Comparison of ENCODE assay signal across 9 cellular contexts in the genomic region with DNA sequence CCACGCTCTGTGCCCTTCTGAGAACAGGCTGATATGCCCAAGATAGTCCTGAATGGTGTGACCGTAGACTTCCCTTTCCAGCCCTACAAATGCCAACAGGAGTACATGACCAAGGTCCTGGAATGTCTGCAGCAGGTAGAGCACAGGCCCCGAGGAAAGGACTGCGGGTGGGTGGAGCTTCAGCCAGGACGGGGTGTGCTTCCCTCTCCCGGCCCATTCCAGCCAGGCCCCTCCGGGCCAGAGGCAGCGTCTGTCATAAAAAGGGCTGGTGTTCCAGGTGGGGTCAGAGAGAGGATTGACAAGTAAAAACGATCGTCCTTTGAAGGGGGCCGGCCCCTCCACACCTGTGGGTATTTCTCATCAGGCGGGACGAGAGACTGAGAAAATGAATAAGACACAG. TPM values are rescaled to one million over a fixed set of nuclear protein-coding genes. Genes with fewer than 3 reads are reported as not detected.
DNase-seq lines count a peak whose midpoint lies in the region; ATAC-seq, FAIRE-seq and TF ChIP-seq lines count a peak whose summit lies in the region.
"Had no signal": no experiment of that assay in that cellular context is flagged by ENCODE, and none has a peak within 500 bp of the region (broad histone marks: within the 10 kb centered on the region; RNA-seq: fewer than 3 reads in every experiment).

No MANE protein-coding gene starts in this region.

- H3K27ac ChIP-seq in GM12878 (ENCODE audit: control insufficient read depth, insufficient read depth) (no peak overlapping the region), lung (ENCODE audit: low read depth in 1 of 2, low read length in 1 of 2) (peak overlapping the region in 1 of 2 donors; percentile 86), upper lobe of right lung (peak overlapping the region; percentile 89)

- in situ Hi-C loops in GM12878 (cut with MboI): no loop called here

- H3K9me3 ChIP-seq in GM12878 (replicated peaks; ENCODE audit: control insufficient read depth, insufficient read depth, low read length) (no peaks in the 10 kb centered on the region), lung (ENCODE audit: control insufficient read depth in 2 of 2, insufficient read depth in 1 of 2, low read length in 1 of 2) (no peaks in the 10 kb centered on the region), upper lobe of right lung (no peaks in the 10 kb centered on the region)

- no peak for TF ChIP-seq CTCF in GM12878 (IDR thresholded peaks at IDR 0.05 in 2 of 3, conservative IDR thresholded peaks at IDR 0.05 in 1 of 3; ENCODE audit: control insufficient read depth in 2 of 3, extremely low read depth in 1 of 3, insufficient read depth in 1 of 3, low read depth in 3 of 3, low read length in 3 of 3)
- no peak for TF ChIP-seq CTCF in lung (IDR thresholded peaks at IDR 0.05; ENCODE audit: control extremely low read depth, extremely low read depth)
- TF ChIP-seq CTCF in upper lobe of right lung (IDR thresholded peaks at IDR 0.05): no peak

- POLR2A ChIA-PET in GM12878 (lab: Charles Lee): no interaction called here

- H3K36me3 ChIP-seq in GM12878 (ENCODE audit: control insufficient read depth in 2 of 2, insufficient read depth in 2 of 2, low read length in 1 of 2) (peaks cover 0 to 8% of the 10 kb centered on the region in 2 experiments; a peak in 2 of 4 replicates), lung (ENCODE audit: control insufficient read depth in 2 of 2, insufficient read depth in 2 of 2, low read length in 2 of 2) (peaks cover 0 to 36% of the 10 kb centered on the region in 2 donors), upper lobe of right lung (peaks cover 25% of the 10 kb centered on the region)

- H3K4me1 ChIP-seq in GM12878 (ENCODE audit: control insufficient read depth, insufficient read depth, low read length): peaks cover 8% of the 10 kb centered on the region
- peaks cover 5 to 10% of the 10 kb centered on the region in 2 donors for H3K4me1 ChIP-seq in lung (ENCODE audit: control insufficient read depth in 2 of 2, insufficient read depth in 2 of 2, low read length in 2 of 2)
- peaks cover 16% of the 10 kb centered on the region for H3K4me1 ChIP-seq in upper lobe of right lung

- no peak for ATAC-seq in GM12878
- no peak for ATAC-seq in lung (ENCODE audit: insufficient read depth, low FRiP score)
- ATAC-seq in upper lobe of right lung: no peak
- no peak for ATAC-seq in left lobe of liver
- ATAC-seq in HG02588 (IDR thresholded peaks at IDR 0.05; ENCODE audit: unreplicated experiment): no peak

- no peak for TF ChIP-seq RAD21 in GM12878 (IDR thresholded peaks at IDR 0.05; ENCODE audit: insufficient read depth, low read depth, low read length)

- WGBS in GM12878 (ENCODE audit: insufficient coverage, insufficient replicate concordance, low lambda C conversion rate, missing lambda C conversion rate): 85% methylated on average over 13 of the region's 13 CpGs
- 70 to 85% methylated on average over 13 of the region's 13 CpGs for WGBS in lung, 2 donors

- peaks cover 4% of the 10 kb centered on the region for H3K36me3 Mint-ChIP-seq in activated naive CD4-positive, alpha-beta T cell treated with anti-CD3 and anti-CD28 coated beads, Interleukin-2, amount 50 U/mL, for 24 hours

- no peak for TF ChIP-seq POLR2A in GM12878 (IDR thresholded peaks at IDR 0.05; ENCODE audit: low read depth, low read length)

- BruUV-seq in GM12878 (replicated peaks; lab: Mats Ljungman, UMichigan): no TSS peak

- RAD21 ChIA-PET in GM12878 (lab: Charles Lee; ENCODE audit: unreplicated experiment): no interaction called here

- H3K27me3 Mint-ChIP-seq in activated naive CD4-positive, alpha-beta T cell treated with anti-CD3 and anti-CD28 coated beads, Interleukin-2, amount 50 U/mL, for 24 hours: no peaks in the 10 kb centered on the region

- H4K20me1 ChIP-seq in GM12878 (ENCODE audit: control insufficient read depth, insufficient read depth): no peaks in the 10 kb centered on the region

- FAIRE-seq in GM12878 (lab: Jason Lieb, UNC): no peak
- FAIRE-seq: G401.6 had no signal

- peaks cover 26% of the 10 kb centered on the region for H3K4me1 Mint-ChIP-seq in activated naive CD4-positive, alpha-beta T cell treated with anti-CD3 and anti-CD28 coated beads, Interleukin-2, amount 50 U/mL, for 24 hours

- peak overlapping the region; percentile 78 for H3K9ac ChIP-seq in GM12878 (ENCODE audit: control insufficient read depth, insufficient read depth, low read length)

- intact Hi-C loops in GM12878 (cut with micrococcal nuclease; ENCODE audit: unreplicated experiment): no loop called here
- intact Hi-C loops in upper lobe of right lung (cut with DNase I): no loop called here

- H3K4me3 Mint-ChIP-seq in activated naive CD4-positive, alpha-beta T cell treated with anti-CD3 and anti-CD28 coated beads, Interleukin-2, amount 50 U/mL, for 24 hours: peak overlapping the region; percentile 98

- peaks cover 10% of the 10 kb centered on the region for H3K79me2 ChIP-seq in GM12878 (ENCODE audit: control insufficient read depth, insufficient read depth, low read length)

- DNase-seq in activated naive CD4-positive, alpha-beta T cell treated with Interleukin-2 at 50 U/mL for 16 hours: no peak
- no peak for DNase-seq in GM12878 (ENCODE audit: low read depth, low spot score)
- DNase-seq in lung (ENCODE audit: low spot score): no peak
- DNase-seq in upper lobe of right lung: no peak
- no peak for DNase-seq in left lobe of liver (ENCODE audit: low spot score)
- DNase-seq in SHP77 (lab: John Stamatoyannopoulos, UW): no peak

- H3K9me3 Mint-ChIP-seq in activated naive CD4-positive, alpha-beta T cell treated with anti-CD3 and anti-CD28 coated beads, Interleukin-2, amount 50 U/mL, for 24 hours: no peaks in the 10 kb centered on the region

- TF ChIP-seq EP300 in GM12878 (IDR thresholded peaks at IDR 0.05; ENCODE audit: borderline replicate concordance in 1 of 2, control insufficient read depth in 1 of 2, low read depth in 2 of 2, low read length in 2 of 2): no peak

- peak overlapping the region; percentile 46 for H3K4me2 ChIP-seq in GM12878 (ENCODE audit: control insufficient read depth, insufficient read depth)

- peak overlapping the region; percentile 93 for H3K4me3 ChIP-seq in GM12878
- H3K4me3 ChIP-seq in lung: peak overlapping the region; percentile 73
- peak overlapping the region; percentile 92 for H3K4me3 ChIP-seq in upper lobe of right lung

- SMC1A ChIA-PET in GM12878 (lab: Charles Lee; ENCODE audit: uncharacterized antibody, unreplicated experiment): no interaction called here

- H2AFZ ChIP-seq in GM12878 (ENCODE audit: control insufficient read depth, low read depth, low read length): no peak overlapping the region

- H3K27me3 ChIP-seq in GM12878 (replicated peaks in 1 of 2; ENCODE audit: control insufficient read depth in 2 of 2, insufficient read depth in 2 of 2, low read length in 1 of 2) (0 out of 4 replicates have a peak, but pooled peaks cover 0 to 4% of the 10 kb centered on the region in 2 experiments), lung (ENCODE audit: control insufficient read depth, insufficient read depth) (no peaks in the 10 kb centered on the region), upper lobe of right lung (no peaks in the 10 kb centered on the region)

- H3K27ac Mint-ChIP-seq in activated naive CD4-positive, alpha-beta T cell treated with anti-CD3 and anti-CD28 coated beads, Interleukin-2, amount 50 U/mL, for 24 hours: no peak overlapping the region

- CTCF ChIA-PET in GM12878 (lab: Yijun Ruan, JAX): interaction anchor here (2.2 kb wide), 1 partner anchor 18 kb away, joined by 10 read pairs; no protein-coding TSS in a partner anchor

RNA-seq across cellular contexts. Expression of gene RTEL1, which starts 1.3 kb away (rescaled TPM):
- total RNA-seq in GM12878 (2013; cell fraction: nucleolus; rRNA removed): 62.9 and 77.1 TPM in 2 replicates
- 14.5 and 18.0 TPM in 2 replicates for total RNA-seq in GM12878 (2014; rRNA removed)
- total RNA-seq in GM12878 (2014; rRNA removed; fragmentation: Illumina TruSeq; extraction: Trizol): 5.0 and 5.9 TPM in 2 replicates
- 29.5 and 37.2 TPM in 2 replicates for total RNA-seq in GM12878 (2021)
- polyA plus RNA-seq in GM12878 (2011; ENCODE audit: low read depth): 2.8 TPM
- polyA plus RNA-seq in GM12878 (2011; rRNA removed): 7.5 and 14.9 TPM in 2 replicates
- polyA plus RNA-seq in GM12878 (2011; cell fraction: cytosol; rRNA removed): 8.0 and 11.8 TPM in 2 replicates
- 126 and 149 TPM in 2 replicates for polyA plus RNA-seq in GM12878 (2011; cell fraction: nucleus; rRNA removed)
- polyA plus RNA-seq in GM12878 (2012): 7.2 and 10.1 TPM in 2 replicates
- polyA plus RNA-seq in GM12878 (2014; fragmentation: Illumina TruSeq; extraction: Trizol): 3.9 and 7.7 TPM in 2 replicates
- polyA plus RNA-seq in GM12878 (2014; fragmentation: Nextera tagmentation; extraction: Ambion mirVana): under 1 TPM in 1 of 2 experiments, not detected in 1; 0.40 TPM
- 15.8 and 16.8 TPM in 2 replicates for polyA plus RNA-seq in GM12878 (2014; rRNA removed)
- 10 to 100 TPM; 15.6 to 17.0 TPM for polyA plus RNA-seq in GM12878 (2016; fragmentation: Nextera tagmentation; extraction: Ambion mirVana)
- polyA minus RNA-seq in GM12878 (2011; rRNA and poly(A)+ RNA removed): 19.0 and 22.7 TPM in 2 replicates
- polyA minus RNA-seq in GM12878 (2011; cell fraction: cytosol; rRNA and poly(A)+ RNA removed): 6.0 and 6.1 TPM in 2 replicates
- 35.8 and 62.4 TPM in 2 replicates for polyA minus RNA-seq in GM12878 (2011; cell fraction: nucleus; rRNA and poly(A)+ RNA removed)
- total RNA-seq in lung: 10 to 100 TPM; 19.7 to 45.8 TPM
- polyA plus RNA-seq in lung: 10 to 100 TPM; 12.4 to 15.6 TPM
- 26.7 TPM for total RNA-seq in upper lobe of right lung
- total RNA-seq in left lobe of liver: 13.8 TPM

RNA-seq across cellular contexts. Expression of gene STMN3, which starts 6.1 kb away (rescaled TPM):
- total RNA-seq in GM12878 (2013; cell fraction: nucleolus; rRNA removed): 5.0 and 5.2 TPM in 2 replicates
- total RNA-seq in GM12878 (2014; rRNA removed) (2.1 and 3.6 TPM in 2 replicates), GM12878 (2014; rRNA removed; fragmentation: Illumina TruSeq; extraction: Trizol) (0.64 and 0.81 TPM in 2 replicates), GM12878 (2021) (2.1 and 2.5 TPM in 2 replicates), lung (10 to 100 TPM; 15.8 to 18.2 TPM), upper lobe of right lung (12.4 TPM), left lobe of liver (1.5 TPM)
- polyA plus RNA-seq in GM12878 (2011; ENCODE audit: low read depth): 0.91 TPM
- polyA plus RNA-seq in GM12878 (2011; rRNA removed) (0.97 and 1.4 TPM in 2 replicates), GM12878 (2014; fragmentation: Illumina TruSeq; extraction: Trizol) (0.08 and 0.22 TPM in 2 replicates), GM12878 (2014; fragmentation: Nextera tagmentation; extraction: Ambion mirVana) (under 1 TPM in 1 of 2 experiments, not detected in 1; 0.09 TPM), GM12878 (2014; rRNA removed) (2.3 and 2.5 TPM in 2 replicates), GM12878 (2016; fragmentation: Nextera tagmentation; extraction: Ambion mirVana) (1 to 10 TPM; 1.0 to 1.5 TPM), lung (10 to 100 TPM; 13.6 to 20.9 TPM)
- 1.6 and 3.8 TPM in 2 replicates for polyA plus RNA-seq in GM12878 (2011; cell fraction: cytosol; rRNA removed)
- polyA plus RNA-seq in GM12878 (2011; cell fraction: nucleus; rRNA removed): 23.1 and 27.7 TPM in 2 replicates
- polyA plus RNA-seq in GM12878 (2012): 2.3 and 2.5 TPM in 2 replicates
- 0.80 and 0.93 TPM in 2 replicates for polyA minus RNA-seq in GM12878 (2011; rRNA and poly(A)+ RNA removed)
- polyA minus RNA-seq in GM12878 (2011; cell fraction: cytosol; rRNA and poly(A)+ RNA removed): 0.67 and 0.83 TPM in 2 replicates
- polyA minus RNA-seq in GM12878 (2011; cell fraction: nucleus; rRNA and poly(A)+ RNA removed): 1.5 and 1.7 TPM in 2 replicates

RNA-seq across cellular contexts. Expression of gene GMEB2, which starts 32.5 kb away (rescaled TPM):
- total RNA-seq in GM12878 (2013; cell fraction: nucleolus; rRNA removed): 15.7 and 19.8 TPM in 2 replicates
- total RNA-seq in GM12878 (2014; rRNA removed) (14.8 and 15.1 TPM in 2 replicates), GM12878 (2014; rRNA removed; fragmentation: Illumina TruSeq; extraction: Trizol) (4.9 and 5.2 TPM in 2 replicates), GM12878 (2021) (13.3 and 14.8 TPM in 2 replicates), lung (10 to 100 TPM in 1 of 2 donors, 1 to 10 TPM in 1; 7.6 to 12.9 TPM), upper lobe of right lung (11.3 TPM), left lobe of liver (4.5 TPM)
- 3.9 TPM for polyA plus RNA-seq in GM12878 (2011; ENCODE audit: low read depth)
- polyA plus RNA-seq in GM12878 (2011; rRNA removed) (6.9 and 10.8 TPM in 2 replicates), GM12878 (2014; fragmentation: Illumina TruSeq; extraction: Trizol) (3.1 and 5.4 TPM in 2 replicates), GM12878 (2014; fragmentation: Nextera tagmentation; extraction: Ambion mirVana) (under 1 TPM; 0.08 to 0.27 TPM), GM12878 (2014; rRNA removed) (12.7 and 14.2 TPM in 2 replicates), GM12878 (2016; fragmentation: Nextera tagmentation; extraction: Ambion mirVana) (1 to 10 TPM; 3.4 to 8.3 TPM), lung (10 to 100 TPM in 1 of 2 donors, 1 to 10 TPM in 1; 9.0 to 11.6 TPM)
- polyA plus RNA-seq in GM12878 (2011; cell fraction: cytosol; rRNA removed): 12.9 and 14.5 TPM in 2 replicates
- 36.3 and 38.7 TPM in 2 replicates for polyA plus RNA-seq in GM12878 (2011; cell fraction: nucleus; rRNA removed)
- 10.0 and 11.3 TPM in 2 replicates for polyA plus RNA-seq in GM12878 (2012)
- 6.2 and 10.8 TPM in 2 replicates for polyA minus RNA-seq in GM12878 (2011; rRNA and poly(A)+ RNA removed)
- polyA minus RNA-seq in GM12878 (2011; cell fraction: cytosol; rRNA and poly(A)+ RNA removed): 5.2 and 5.7 TPM in 2 replicates
- 5.2 and 7.2 TPM in 2 replicates for polyA minus RNA-seq in GM12878 (2011; cell fraction: nucleus; rRNA and poly(A)+ RNA removed)

RNA-seq across cellular contexts. Expression of gene TNFRSF6B, which starts 37.1 kb away (rescaled TPM):
- total RNA-seq in GM12878 (2013; cell fraction: nucleolus; rRNA removed): not detected in 2 replicates
- total RNA-seq in GM12878 (2014; rRNA removed) (0.71 and 1.8 TPM in 2 replicates), GM12878 (2014; rRNA removed; fragmentation: Illumina TruSeq; extraction: Trizol) (not detected in 2 replicates), GM12878 (2021) (not detected in 2 replicates), lung (10 to 100 TPM in 1 of 2 donors, 1 to 10 TPM in 1; 1.6 to 19.8 TPM), upper lobe of right lung (14.4 TPM), left lobe of liver (0.40 TPM)
- polyA plus RNA-seq in GM12878 (2011; ENCODE audit: low read depth): not detected
- polyA plus RNA-seq in GM12878 (2011; rRNA removed) (not detected in 2 replicates), GM12878 (2014; fragmentation: Illumina TruSeq; extraction: Trizol) (not detected in 2 replicates), GM12878 (2014; fragmentation: Nextera tagmentation; extraction: Ambion mirVana) (not detected), GM12878 (2014; rRNA removed) (1.9 and 2.2 TPM in 2 replicates), GM12878 (2016; fragmentation: Nextera tagmentation; extraction: Ambion mirVana) (under 1 TPM in 1 of 2 experiments, not detected in 1; 0.67 TPM), lung (100 to 1,000 TPM in 1 of 2 donors, 10 to 100 TPM in 1; 45.5 to 195 TPM)
- 0.75 and 1.7 TPM in 2 replicates for polyA plus RNA-seq in GM12878 (2011; cell fraction: cytosol; rRNA removed)
- polyA plus RNA-seq in GM12878 (2011; cell fraction: nucleus; rRNA removed): 11.0 and 11.6 TPM in 2 replicates
- 0.38 and 0.65 TPM in 2 replicates for polyA plus RNA-seq in GM12878 (2012)
- not detected in 2 replicates for polyA minus RNA-seq in GM12878 (2011; rRNA and poly(A)+ RNA removed)
- polyA minus RNA-seq in GM12878 (2011; cell fraction: cytosol; rRNA and poly(A)+ RNA removed): not detected in 2 replicates
- not detected in 2 replicates for polyA minus RNA-seq in GM12878 (2011; cell fraction: nucleus; rRNA and poly(A)+ RNA removed)

RNA-seq across cellular contexts. Expression of gene ARFRP1, which starts 48.4 kb away (rescaled TPM):
- 70.8 and 77.8 TPM in 2 replicates for total RNA-seq in GM12878 (2013; cell fraction: nucleolus; rRNA removed)
- total RNA-seq in GM12878 (2014; rRNA removed) (40.6 and 41.6 TPM in 2 replicates), GM12878 (2014; rRNA removed; fragmentation: Illumina TruSeq; extraction: Trizol) (18.2 and 21.6 TPM in 2 replicates), GM12878 (2021) (52.1 and 55.1 TPM in 2 replicates), lung (10 to 100 TPM; 29.8 to 56.0 TPM), upper lobe of right lung (49.4 TPM), left lobe of liver (23.6 TPM)
- polyA plus RNA-seq in GM12878 (2011; ENCODE audit: low read depth): 11.9 TPM
- polyA plus RNA-seq in GM12878 (2011; rRNA removed) (23.1 and 27.6 TPM in 2 replicates), GM12878 (2014; fragmentation: Illumina TruSeq; extraction: Trizol) (5.2 and 11.7 TPM in 2 replicates), GM12878 (2014; fragmentation: Nextera tagmentation; extraction: Ambion mirVana) (1 to 10 TPM in 1 of 2 experiments, under 1 TPM in 1; 0.37 to 3.5 TPM), GM12878 (2014; rRNA removed) (42.6 and 49.0 TPM in 2 replicates), GM12878 (2016; fragmentation: Nextera tagmentation; extraction: Ambion mirVana) (10 to 100 TPM; 66.8 to 71.7 TPM), lung (10 to 100 TPM; 43.9 to 50.8 TPM)
- 33.0 and 47.4 TPM in 2 replicates for polyA plus RNA-seq in GM12878 (2011; cell fraction: cytosol; rRNA removed)
- polyA plus RNA-seq in GM12878 (2011; cell fraction: nucleus; rRNA removed): 80.3 and 106 TPM in 2 replicates
- 27.1 and 27.9 TPM in 2 replicates for polyA plus RNA-seq in GM12878 (2012)
- polyA minus RNA-seq in GM12878 (2011; rRNA and poly(A)+ RNA removed): 22.1 and 28.6 TPM in 2 replicates
- polyA minus RNA-seq in GM12878 (2011; cell fraction: cytosol; rRNA and poly(A)+ RNA removed): 7.5 and 9.1 TPM in 2 replicates
- 29.5 and 51.3 TPM in 2 replicates for polyA minus RNA-seq in GM12878 (2011; cell fraction: nucleus; rRNA and poly(A)+ RNA removed)
